Comparison of ENCODE assay signal across 11 cellular contexts in the genomic region with DNA sequence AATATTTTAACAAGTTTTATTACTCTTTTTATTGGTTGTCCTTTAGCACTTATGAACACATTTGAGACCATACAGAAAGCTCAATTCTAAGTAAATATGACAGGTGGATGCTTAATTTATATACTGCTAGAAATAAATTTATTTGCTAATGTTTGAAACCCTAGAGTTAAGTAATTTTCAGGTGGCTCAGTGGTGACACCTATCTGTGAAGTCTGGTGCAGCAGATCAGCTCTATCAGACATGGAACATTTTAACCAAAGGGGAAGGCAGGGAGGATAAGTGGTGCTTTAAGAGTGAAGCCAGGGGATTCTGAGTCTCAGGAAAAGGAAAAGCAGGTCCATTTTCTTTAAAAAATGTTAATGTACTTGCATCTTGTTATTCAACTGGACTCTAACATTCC.
A peak's percentile ranks its signal among the peaks of the same experiment; 100 is the strongest.
DNase-seq lines count a peak whose midpoint lies in the region; ATAC-seq and TF ChIP-seq lines count a peak whose summit lies in the region.
"Had no signal": no experiment of that assay in that cellular context is flagged by ENCODE, and none has a peak within 500 bp of the region (broad histone marks: within the 10 kb centered on the region; RNA-seq: fewer than 3 reads in every experiment).

No MANE protein-coding gene starts in this region.

- H3K4me2 ChIP-seq in OCI-LY1 (ENCODE audit: low read length) (no peak overlapping the region), fibroblast of lung (ENCODE audit: extremely low read depth, insufficient read depth, low read length) (no peak overlapping the region)

- H3K27ac Mint-ChIP-seq in Caco-2 (ENCODE audit: unreplicated experiment), result no peak overlapping the region

- H3K9me3 ChIP-seq in Caco-2, result peaks cover 13% of the 10 kb centered on the region
- no peaks in the 10 kb centered on the region for H3K9me3 ChIP-seq in OCI-LY1 (ENCODE audit: low read length)
- H3K9me3 ChIP-seq in fibroblast of lung (ENCODE audit: control insufficient read depth, insufficient read depth, low read depth, low read length), result no peaks in the 10 kb centered on the region

- CTCF ChIA-PET in Caco-2 (lab: Charles Lee), result interaction anchor here (0.7 to 5.4 kb wide), 6 partner anchors 10 to 195 kb away, joined by 3 to 30 read pairs (median 4); no protein-coding TSS in a partner anchor

- BruUV-seq in Caco-2 (replicated peaks; lab: Mats Ljungman, UMichigan), result no TSS peak

- intact Hi-C loops in Caco-2 (cut with micrococcal nuclease; ENCODE audit: unreplicated experiment), result no loop called here

- H4K20me1 ChIP-seq in OCI-LY1 (ENCODE audit: insufficient read depth, low read length) (no peaks in the 10 kb centered on the region), fibroblast of lung (ENCODE audit: control insufficient read depth, extremely low read depth, insufficient read depth, low read length) (no peaks in the 10 kb centered on the region)

- no peaks in the 10 kb centered on the region for H3K36me3 Mint-ChIP-seq in Caco-2 (ENCODE audit: insufficient read depth, unreplicated experiment)

- H3K4me1 Mint-ChIP-seq in Caco-2 (ENCODE audit: low read depth, unreplicated experiment), result peaks cover 8% of the 10 kb centered on the region

- no peak overlapping the region for H3K9ac ChIP-seq in OCI-LY1 (ENCODE audit: low read length)
- no peak overlapping the region for H3K9ac ChIP-seq in fibroblast of lung (ENCODE audit: insufficient read depth, low read length)

- H3K27me3 ChIP-seq in Caco-2 (replicated peaks; ENCODE audit: control insufficient read depth, insufficient read depth, low read length) (0 out of 2 replicates have a peak, but pooled peaks cover 2% of the 10 kb centered on the region), OCI-LY1 (ENCODE audit: insufficient read depth, low read length) (no peaks in the 10 kb centered on the region), fibroblast of lung (ENCODE audit: control insufficient read depth, insufficient read depth, low read length) (no peaks in the 10 kb centered on the region)

- H3K27me3 Mint-ChIP-seq in Caco-2 (ENCODE audit: insufficient read depth, unreplicated experiment), result peaks cover 8% of the 10 kb centered on the region

- POLR2A ChIA-PET in Caco-2 (lab: Charles Lee), result no interaction called here

- H3K4me3 Mint-ChIP-seq in Caco-2 (ENCODE audit: unreplicated experiment), result no peak overlapping the region

- H3K4me3 ChIP-seq in Caco-2 (ENCODE audit: low read depth, low read length) (no peak overlapping the region), OCI-LY1 (ENCODE audit: low read depth, low read length, poor library complexity, severe bottlenecking) (no peak overlapping the region), fibroblast of lung (replicated peaks in 1 of 4; ENCODE audit: control extremely low read depth in 1 of 4, insufficient read depth in 1 of 4, low read depth in 3 of 4, low read length in 4 of 4) (no peak overlapping the region)

- ATAC-seq in HG03342 (IDR thresholded peaks at IDR 0.05; ENCODE audit: unreplicated experiment) (no peak), HG02981 (IDR thresholded peaks at IDR 0.05; ENCODE audit: unreplicated experiment) (no peak)
- ATAC-seq: left cardiac atrium had no signal

- H3F3A ChIP-seq in OCI-LY1 (ENCODE audit: insufficient read depth, low read length), result no peaks in the 10 kb centered on the region

- H3K9me2 ChIP-seq in OCI-LY1 (ENCODE audit: low read depth, low read length), result no peaks in the 10 kb centered on the region

- TF ChIP-seq CTCF in 22Rv1 (IDR thresholded peaks at IDR 0.05) (peak; percentile 68), Caco-2 (IDR thresholded peaks at IDR 0.05; ENCODE audit: insufficient read depth in 1 of 2, low read depth in 1 of 2, low read length in 1 of 2, severe bottlenecking in 1 of 2, unreplicated experiment in 1 of 2) (peak; percentile 47 to 57), OCI-LY1 (IDR thresholded peaks at IDR 0.05; ENCODE audit: low read length) (peak; percentile 58), fibroblast of lung (conservative IDR thresholded peaks at IDR 0.05 in 1 of 2, IDR thresholded peaks at IDR 0.05 in 1 of 2; ENCODE audit: low read depth in 1 of 2, low read length in 2 of 2) (peak; percentile 33 to 69)

- H3K79me2 ChIP-seq in OCI-LY1 (ENCODE audit: insufficient read depth, low read length), result no peaks in the 10 kb centered on the region
- no peaks in the 10 kb centered on the region for H3K79me2 ChIP-seq in fibroblast of lung (ENCODE audit: control insufficient read depth, insufficient read depth, low read length)

- H3K36me3 ChIP-seq in Caco-2 (ENCODE audit: control insufficient read depth, insufficient read depth, low read length) (no peaks in the 10 kb centered on the region), OCI-LY1 (ENCODE audit: insufficient read depth, low read length) (no peaks in the 10 kb centered on the region), fibroblast of lung (ENCODE audit: control insufficient read depth, insufficient read depth, low read length) (no peaks in the 10 kb centered on the region)

- peaks cover 10% of the 10 kb centered on the region for H3K9me3 Mint-ChIP-seq in Caco-2 (ENCODE audit: unreplicated experiment)

- DNase-seq in Caco-2 (peak in 1 of 2 experiments; percentile 25), fibroblast of lung (ENCODE audit: low read depth in 2 of 2) (peak in 1 of 2 donors; percentile 11)
- no peak for DNase-seq in activated CD4-positive, CD25-positive, alpha-beta regulatory T cell (lab: John Stamatoyannopoulos, UW)
- no peak for DNase-seq in activated T-cell treated with anti-CD3 and anti-CD28 coated beads, Interleukin-2, amount 50 U/mL, for 1 hour
- DNase-seq: caudate nucleus, left cardiac atrium, NCI-H146 had no signal

- H3K4me1 ChIP-seq in Caco-2 (no peaks in the 10 kb centered on the region), OCI-LY1 (ENCODE audit: insufficient read depth, low read length, severe bottlenecking) (no peaks in the 10 kb centered on the region), fibroblast of lung (ENCODE audit: control insufficient read depth, extremely low read depth, insufficient read depth, low read length) (no peaks in the 10 kb centered on the region)

- no peak overlapping the region for H3K27ac ChIP-seq in 22Rv1
- no peak overlapping the region for H3K27ac ChIP-seq in OCI-LY1 (ENCODE audit: low read depth, low read length, poor library complexity, severe bottlenecking)
- no peak overlapping the region for H3K27ac ChIP-seq in fibroblast of lung (ENCODE audit: insufficient read depth, low read length)

- no peak overlapping the region for H2AFZ ChIP-seq in OCI-LY1 (ENCODE audit: low read length)
- no peak overlapping the region for H2AFZ ChIP-seq in fibroblast of lung (ENCODE audit: low read length)
